ENCODE assay signal across 8 cellular contexts in genomic region chr7:39465055-39465929, GRCh38.
DNase-seq lines count a peak whose midpoint lies in the region; ATAC-seq, FAIRE-seq and TF ChIP-seq lines count a peak whose summit lies in the region.

No MANE protein-coding gene starts in this region.

- no peaks in the 10 kb centered on the region for H4K20me1 ChIP-seq in GM12878 (ENCODE audit: control insufficient read depth, insufficient read depth)

- TF ChIP-seq EP300 in GM12878 (IDR thresholded peaks at IDR 0.05; ENCODE audit: borderline replicate concordance in 1 of 2, control insufficient read depth in 1 of 2, low read depth in 2 of 2, low read length in 2 of 2): no peak

- no peaks in the 10 kb centered on the region for H3K79me2 ChIP-seq in GM12878 (ENCODE audit: control insufficient read depth, insufficient read depth, low read length)

- CTCF ChIA-PET in Panc1 (lab: Charles Lee) (no interaction called here), GM12878 (lab: Yijun Ruan, JAX) (interaction anchor here (0.7 to 2.1 kb wide), 18 partner anchors 8 to 666 kb away, joined by 3 to 13 read pairs (median 3); no protein-coding TSS in a partner anchor)

- peak; percentile 64 for ATAC-seq in GM19468 (IDR thresholded peaks at IDR 0.05; ENCODE audit: extremely low read depth, unreplicated experiment)
- peak; percentile 90 for ATAC-seq in Panc1
- ATAC-seq in GM12878: peak; percentile 96

- H3K36me3 ChIP-seq in Panc1 (ENCODE audit: control insufficient read depth, insufficient read depth, low read length): no peaks in the 10 kb centered on the region
- no peaks in the 10 kb centered on the region for H3K36me3 ChIP-seq in GM12878 (ENCODE audit: control insufficient read depth in 2 of 2, insufficient read depth in 2 of 2, low read length in 1 of 2)

- H3K4me1 ChIP-seq in Panc1 (ENCODE audit: control insufficient read depth, insufficient read depth, low read length) (peaks cover 4% of the 10 kb centered on the region; the same call in 1 of the 2 replicates), GM12878 (ENCODE audit: control insufficient read depth, insufficient read depth, low read length) (no peaks in the 10 kb centered on the region)

- FAIRE-seq in GM12878 (lab: Jason Lieb, UNC): peak; percentile 91

- H3K4me3 ChIP-seq in Panc1 (ENCODE audit: low read depth in 2 of 2, low read length in 2 of 2) (no peak overlapping the region), GM12878 (no peak overlapping the region)

- RAD21 ChIA-PET in GM12878 (lab: Charles Lee; ENCODE audit: unreplicated experiment): interaction anchor here (0.6 to 1.7 kb wide), 6 partner anchors 9 to 669 kb away, joined by 3 to 5 read pairs (median 3); no protein-coding TSS in a partner anchor

- TF ChIP-seq POLR2A in GM12878 (IDR thresholded peaks at IDR 0.05; ENCODE audit: low read depth, low read length): no peak

- POLR2A ChIA-PET in Panc1 (lab: Charles Lee) (no interaction called here), GM12878 (lab: Charles Lee) (no interaction called here)

- 25% methylated on average over 18 of the region's 18 CpGs for WGBS in GM12878 (ENCODE audit: insufficient coverage, insufficient replicate concordance, low lambda C conversion rate, missing lambda C conversion rate)

- intact Hi-C loops in Panc1 (cut with micrococcal nuclease; ENCODE audit: unreplicated experiment) (loop anchor here (1.0 kb wide), 2 partner anchors 533 to 667 kb away; no protein-coding TSS in a partner anchor), GM12878 (cut with micrococcal nuclease; ENCODE audit: unreplicated experiment) (loop anchor here (1.0 to 5.0 kb wide), 4 partner anchors 163 to 668 kb away; no protein-coding TSS in a partner anchor)

- no peak overlapping the region for H3K4me2 ChIP-seq in GM12878 (ENCODE audit: control insufficient read depth, insufficient read depth)

- in situ Hi-C loops in Panc1 (cut with HindIII; ENCODE audit: low pct_unique_long_range_greater_than_20kb, low sequenced_read_pairs) (no loop called here), GM12878 (cut with MboI) (no loop called here)

- peak; percentile 88 for TF ChIP-seq CTCF in Panc1 (IDR thresholded peaks at IDR 0.05)
- peak; percentile 75 to 93 (median 86); a peak in 5 of 6 replicates for TF ChIP-seq CTCF in GM12878 (IDR thresholded peaks at IDR 0.05 in 2 of 3, conservative IDR thresholded peaks at IDR 0.05 in 1 of 3; ENCODE audit: control insufficient read depth in 2 of 3, extremely low read depth in 1 of 3, insufficient read depth in 1 of 3, low read depth in 3 of 3, low read length in 3 of 3)

- H3K9me3 ChIP-seq in Panc1 (ENCODE audit: control insufficient read depth, insufficient read depth, low read depth, low read length): no peaks in the 10 kb centered on the region
- H3K9me3 ChIP-seq in GM12878 (replicated peaks; ENCODE audit: control insufficient read depth, insufficient read depth, low read length): no peaks in the 10 kb centered on the region

- H2AFZ ChIP-seq in GM12878 (ENCODE audit: control insufficient read depth, low read depth, low read length): no peak overlapping the region

- BruUV-seq in Panc1 (replicated peaks; lab: Mats Ljungman, UMichigan): no TSS peak
- no TSS peak for BruUV-seq in GM12878 (replicated peaks; lab: Mats Ljungman, UMichigan)

- peak; percentile 80 for TF ChIP-seq RAD21 in GM12878 (IDR thresholded peaks at IDR 0.05; ENCODE audit: insufficient read depth, low read depth, low read length)

- H3K27me3 ChIP-seq in Panc1 (ENCODE audit: control insufficient read depth, insufficient read depth, low read length): peaks cover 8% of the 10 kb centered on the region
- no peaks in the 10 kb centered on the region for H3K27me3 ChIP-seq in GM12878 (replicated peaks in 1 of 2; ENCODE audit: control insufficient read depth in 2 of 2, insufficient read depth in 2 of 2, low read length in 1 of 2)

- SMC1A ChIA-PET in GM12878 (lab: Charles Lee; ENCODE audit: uncharacterized antibody, unreplicated experiment): interaction anchor here (0.6 to 1.6 kb wide), 12 partner anchors 11 to 1855 kb away, joined by 3 to 8 read pairs (median 3); no protein-coding TSS in a partner anchor

- H3K27ac ChIP-seq in Panc1 (ENCODE audit: low read length): no peak overlapping the region
- no peak overlapping the region for H3K27ac ChIP-seq in GM12878 (ENCODE audit: control insufficient read depth, insufficient read depth)

- DNase-seq in NCI-H146 (lab: John Stamatoyannopoulos, UW) (peak; percentile 46), NCI-H146 treated with DMSO at 0.1 percent for 48 hours (lab: John Stamatoyannopoulos, UW; ENCODE audit: unreplicated experiment) (no peak), HS-5 (ENCODE audit: low read depth) (peak; percentile 47), Panc1 (ENCODE audit: low read depth, low spot score) (peak; percentile 36), GM12878 (ENCODE audit: low read depth, low spot score) (peak; percentile 17), inferior parietal cortex (ENCODE audit: extremely low spot score) (peak; percentile 72)
- DNase-seq in stimulated activated CD4-positive, alpha-beta T cell treated with anti-CD3 and anti-CD28 coated beads, Interleukin-4, amount 100 ng/mL, for 1 hour: peak; percentile 23

- no peak overlapping the region for H3K9ac ChIP-seq in GM12878 (ENCODE audit: control insufficient read depth, insufficient read depth, low read length)

TF ChIP-seq in GM12878, 131 proteins besides CTCF, POLR2A, EP300 and RAD21:
- TF ChIP-seq ZSCAN29 (IDR thresholded peaks at IDR 0.05): 0 out of 2 replicates have a peak, but pooled peaks have one; percentile 83
- 0 out of 2 replicates have a peak, but pooled peaks have one; percentile 19 for TF ChIP-seq NBN (IDR thresholded peaks at IDR 0.05)
- TF ChIP-seq SMC3 (IDR thresholded peaks at IDR 0.05; ENCODE audit: borderline replicate concordance, low read length): peak; percentile 87
- TF ChIP-seq LARP7 (IDR thresholded peaks at IDR 0.05): no peak
- peak; percentile 22; the same call in 1 of the 2 replicates for TF ChIP-seq RUNX3 (IDR thresholded peaks at IDR 0.05; ENCODE audit: low read length)
- TF ChIP-seq IRF4 (IDR thresholded peaks at IDR 0.05; ENCODE audit: low read depth, low read length): peak; percentile 50; the same call in 1 of the 2 replicates
- no peak for TF ChIP-seq ZNF274 (IDR thresholded peaks at IDR 0.05; ENCODE audit: insufficient read depth, insufficient read length)
- TF ChIP-seq JUNB (IDR thresholded peaks at IDR 0.05): peak; percentile 45; the same call in 1 of the 2 replicates
